10 cellular contexts compared by ENCODE assay signal in genomic region chr11:1719781-1720180, GRCh38. TPM values are rescaled to one million over a fixed set of nuclear protein-coding genes. Genes with fewer than 3 reads are reported as not detected.
"Had no signal": no experiment of that assay in that cellular context is flagged by ENCODE, and none has a peak within 500 bp of the region (broad histone marks: within the 10 kb centered on the region; RNA-seq: fewer than 3 reads in every experiment).

No MANE protein-coding gene starts in this region.

- H3K4me3 ChIP-seq: GM23338, K562 had no signal

- H2AFZ ChIP-seq: GM23338 had no signal

- DNase-seq: H9, HCEC 1CT, HFFc6, IMR-90 had no signal

- ATAC-seq: GM23338, K562 had no signal

- FAIRE-seq: H1, H54, K562 had no signal

- H3K27ac ChIP-seq: HL-60 had no signal

- H3K4me2 ChIP-seq: GM23338 had no signal

RNA-seq across cellular contexts. Expression of gene KRTAP5-6, which starts 22.8 kb away (rescaled TPM):
- total RNA-seq: GM23338, H1, H9, HFFc6, HT1080, IMR-90, K562 had no signal
- polyA plus RNA-seq: GM23338, H1, IMR-90, K562 had no signal

RNA-seq across cellular contexts. Expression of gene IFITM10, which starts 30.6 kb away (rescaled TPM):
- total RNA-seq: GM23338 had no signal
